Comparison of ENCODE assay signal across 8 cellular contexts in genomic region chr2:70301344-70302194, GRCh38. TPM values are rescaled to one million over a fixed set of nuclear protein-coding genes. Genes with fewer than 3 reads are reported as not detected.
DNase-seq lines count a peak whose midpoint lies in the region; ATAC-seq, FAIRE-seq and TF ChIP-seq lines count a peak whose summit lies in the region.

FAM136A (minus strand) TSS chr2:70302067; CDS start chr2:70302011, 56 bp downstream.

- no TSS peak for BruUV-seq in PC-3 (replicated peaks; lab: Mats Ljungman, UMichigan)

- H2AFZ ChIP-seq in PC-3 (ENCODE audit: low read length), result peak within 1 kb of the TSS; percentile 81

- no peaks in the 10 kb centered on the region for H3K27me3 Mint-ChIP-seq in activated T-cell treated with anti-CD3 and anti-CD28 coated beads, Interleukin-2, amount 50 U/mL, for 24 hours

- H3K79me2 ChIP-seq in PC-3 (ENCODE audit: low read length), result peaks cover 26% of the 10 kb centered on the region

- H3K36me3 ChIP-seq in HUES64 (ENCODE audit: insufficient read depth, low read length) (peaks cover 39% of the 10 kb centered on the region), PC-3 (ENCODE audit: low read depth, low read length) (peaks cover 14% of the 10 kb centered on the region; the same call in 1 of the 2 replicates), esophagus muscularis mucosa (peaks cover 0 to 40% (median 27%) of the 10 kb centered on the region in 4 donors)

- peaks cover 46% of the 10 kb centered on the region for H3K36me3 Mint-ChIP-seq in activated T-cell treated with anti-CD3 and anti-CD28 coated beads, Interleukin-2, amount 50 U/mL, for 24 hours (ENCODE audit: low read depth)

- CTCF ChIA-PET in PC-3 (lab: Charles Lee), result interaction anchor here (0.6 to 2.0 kb wide), 6 partner anchors 8 to 809 kb away, joined by 3 to 7 read pairs (median 4); partner anchors contain the start of gene SNRPG

- no peaks in the 10 kb centered on the region for H3K27me3 ChIP-seq in HUES64 (ENCODE audit: insufficient read depth, low read length)
- H3K27me3 ChIP-seq in PC-3 (ENCODE audit: low read length), result no peaks in the 10 kb centered on the region
- no peaks in the 10 kb centered on the region for H3K27me3 ChIP-seq in esophagus muscularis mucosa

- under 1% methylated on average over 79 of the region's 79 CpGs for WGBS in HUES64
- WGBS in esophagus muscularis mucosa, result 1% methylated on average over 27 of the region's 79 CpGs

- intact Hi-C loops in PC-3 (cut with micrococcal nuclease), result loop anchor here (10.0 kb wide), 1 partner anchor 483 kb away; no protein-coding TSS in a partner anchor
- intact Hi-C loops in esophagus muscularis mucosa (cut with DNase I), result loop anchor here (2.0 to 10.0 kb wide), 5 partner anchors 44 to 643 kb away; partner anchors contain the start of genes C2orf42 and PCYOX1

- no peak for TF ChIP-seq POLR2A in esophagus muscularis mucosa (IDR thresholded peaks at IDR 0.05; ENCODE audit: low read depth)

- H3K4me1 Mint-ChIP-seq in activated T-cell treated with anti-CD3 and anti-CD28 coated beads, Interleukin-2, amount 50 U/mL, for 24 hours (ENCODE audit: low read depth), result peaks cover 43% of the 10 kb centered on the region

- H3K4me1 ChIP-seq in HUES64 (ENCODE audit: insufficient read depth, low read length), result peaks cover 12% of the 10 kb centered on the region
- peaks cover 7% of the 10 kb centered on the region for H3K4me1 ChIP-seq in PC-3 (ENCODE audit: insufficient read depth, low read length)
- H3K4me1 ChIP-seq in esophagus muscularis mucosa, result peaks cover 6 to 22% (median 17%) of the 10 kb centered on the region in 4 donors

- POLR2A ChIA-PET in PC-3 (lab: Charles Lee; ENCODE audit: unreplicated experiment), result interaction anchor here (0.5 to 0.6 kb wide), 2 partner anchors 252 to 390 kb away, joined by 3 to 5 read pairs; no protein-coding TSS in a partner anchor

- DNase-seq in D721Med (ENCODE audit: insufficient read length, low spot score), result peak; percentile 52
- DNase-seq in PC-3, result peak; percentile 86
- peak; percentile 93 for DNase-seq in activated T-cell treated with anti-CD3 and anti-CD28 coated beads, Interleukin-2, amount 50 U/mL, for 24 hours
- peak; percentile 96 for DNase-seq in esophagus muscularis mucosa (ENCODE audit: extremely low spot score)
- peak; percentile 86 for DNase-seq in myocyte (ENCODE audit: low read depth)
- peak; percentile 71 to 84 for DNase-seq in stimulated activated CD8-positive, alpha-beta memory T cell treated with anti-CD3 and anti-CD28 coated beads, Interleukin-7, amount 100 ng/mL, for 4 hours (ENCODE audit: low read depth in 2 of 2)

- H3K9me3 ChIP-seq in HUES64 (ENCODE audit: insufficient read depth, low read depth, low read length) (peaks cover 3% of the 10 kb centered on the region; the same call in 1 of the 2 replicates), PC-3 (ENCODE audit: low read length) (no peaks in the 10 kb centered on the region), esophagus muscularis mucosa (no peaks in the 10 kb centered on the region)

- H3K4me3 Mint-ChIP-seq in activated T-cell treated with anti-CD3 and anti-CD28 coated beads, Interleukin-2, amount 50 U/mL, for 24 hours, result peak within 1 kb of the TSS; percentile 94

- no peaks in the 10 kb centered on the region for H3K9me3 Mint-ChIP-seq in activated T-cell treated with anti-CD3 and anti-CD28 coated beads, Interleukin-2, amount 50 U/mL, for 24 hours

- peak within 1 kb of the TSS; percentile 95 for H3K27ac Mint-ChIP-seq in activated T-cell treated with anti-CD3 and anti-CD28 coated beads, Interleukin-2, amount 50 U/mL, for 24 hours

- no peak for FAIRE-seq in D721Med (lab: Jason Lieb, UNC)

- H3K4me3 ChIP-seq in HUES64 (ENCODE audit: low read length) (peak within 1 kb of the TSS; percentile 80), PC-3 (ENCODE audit: low read length) (peak within 1 kb of the TSS; percentile 71), esophagus muscularis mucosa (peak within 1 kb of the TSS; percentile 79 to 99 (median 91))

- no peak for TF ChIP-seq EP300 in esophagus muscularis mucosa (IDR thresholded peaks at IDR 0.05)

- TF ChIP-seq CTCF in D721Med (IDR thresholded peaks at IDR 0.05; ENCODE audit: insufficient read depth, missing control alignments) (peak; percentile 73), PC-3 (conservative IDR thresholded peaks at IDR 0.05; ENCODE audit: low read depth, low read length) (peak; percentile 78), esophagus muscularis mucosa (IDR thresholded peaks at IDR 0.05) (peak; percentile 97 to 99 (median 97))

- peak within 1 kb of the TSS; percentile 83 for H3K27ac ChIP-seq in HUES64 (ENCODE audit: low read depth, low read length)
- H3K27ac ChIP-seq in PC-3 (ENCODE audit: low read length), result peak within 1 kb of the TSS; percentile 17; the same call in 1 of the 2 replicates
- H3K27ac ChIP-seq in esophagus muscularis mucosa (replicated peaks in 1 of 4), result peak within 1 kb of the TSS; percentile 80 to 91 (median 85)

- H3K9ac ChIP-seq in HUES64 (ENCODE audit: low read depth, low read length), result peak within 1 kb of the TSS; percentile 95
- peak within 1 kb of the TSS; percentile 93 for H3K9ac ChIP-seq in PC-3 (ENCODE audit: low read length)

- ATAC-seq in GM21381 (IDR thresholded peaks at IDR 0.05; ENCODE audit: unreplicated experiment), result peak; percentile 79
- peak; percentile 85 for ATAC-seq in PC-3

- no peaks in the 10 kb centered on the region for H3K9me2 ChIP-seq in PC-3 (replicated peaks; ENCODE audit: low read length)

- H3K4me2 ChIP-seq in PC-3 (ENCODE audit: low read length), result peak within 1 kb of the TSS; percentile 92

- no peaks in the 10 kb centered on the region for H4K20me1 ChIP-seq in PC-3 (ENCODE audit: low read length)

- no peaks in the 10 kb centered on the region for H3F3A ChIP-seq in PC-3 (ENCODE audit: low read length, unreplicated experiment)

RNA-seq across cellular contexts. Expression of gene FAM136A, which starts in this region (rescaled TPM):
- 91.7 TPM for polyA plus RNA-seq in HUES64 (2013, experiment 1 of 2)
- polyA plus RNA-seq in HUES64 (2013, experiment 2 of 2), result 78.6 TPM
- total RNA-seq in PC-3 (2014; rRNA removed), result 67.6 and 70.8 TPM in 2 replicates
- total RNA-seq in esophagus muscularis mucosa, result 10 to 100 TPM; 19.4 to 29.4 (median 23.7) TPM
- total RNA-seq in myocyte, result 55.8 and 61.9 TPM in 2 replicates
- 34.9 TPM for polyA plus RNA-seq in myocyte (2012)

Comparison
In these comparisons a context has a peak if more than half of its experiments do, and no peak if none do; other contexts are left out.
1. Peak in every context shown above with its lines: DNase-seq, ATAC-seq, H3K4me3 ChIP-seq and H3K27ac ChIP-seq.
2. H3K27ac ChIP-seq: peak in every context shown above with its lines; median percentile 85 in esophagus muscularis mucosa; 83 in HUES64; 17 in PC-3.